9 cellular contexts compared by ENCODE assay signal in the genomic region with DNA sequence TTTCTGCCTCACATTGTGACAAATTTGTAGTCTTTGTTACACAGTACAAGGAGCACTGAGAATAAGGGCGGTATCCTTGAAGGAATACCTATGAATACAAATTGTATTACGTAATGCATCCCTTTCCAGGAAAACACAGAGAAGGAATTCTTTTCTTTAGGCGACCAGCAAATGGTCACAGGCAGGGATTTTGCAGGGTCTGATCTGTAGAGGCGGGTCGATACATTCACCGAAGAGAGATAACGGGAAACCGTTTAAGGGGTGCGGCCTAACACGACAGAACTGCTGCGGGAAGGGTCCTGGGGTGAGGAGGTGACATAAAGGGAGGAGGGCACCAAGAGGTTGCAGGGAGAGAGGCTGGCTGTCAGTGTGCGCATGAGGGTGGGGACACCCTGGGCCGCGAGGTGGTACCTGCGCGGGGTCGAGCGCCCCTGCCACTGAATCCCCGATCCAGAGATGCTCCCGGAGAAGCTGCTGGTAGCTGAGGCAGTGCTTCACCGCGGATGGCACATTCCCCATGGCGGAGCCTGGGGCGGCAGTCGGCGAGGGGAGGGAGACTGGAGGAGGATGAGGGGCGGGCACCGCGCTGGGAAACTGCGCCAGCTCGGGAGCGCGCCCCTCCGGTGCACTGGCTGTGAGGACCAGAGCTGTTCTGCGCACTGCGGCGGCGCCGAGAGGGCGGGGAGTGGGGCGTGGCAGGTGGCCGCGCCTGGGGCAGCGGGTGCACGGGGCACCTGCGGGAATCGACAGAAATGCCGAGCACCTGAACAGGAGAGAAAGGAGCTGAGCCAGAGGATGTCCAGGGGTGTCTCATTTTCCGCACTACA. TPM values are rescaled to one million over a fixed set of nuclear protein-coding genes. Genes with fewer than 3 reads are reported as not detected.
A peak's percentile ranks its signal among the peaks of the same experiment; 100 is the strongest.
DNase-seq lines count a peak whose midpoint lies in the region; ATAC-seq, FAIRE-seq and TF ChIP-seq lines count a peak whose summit lies in the region.
"Had no signal": no experiment of that assay in that cellular context is flagged by ENCODE, and none has a peak within 500 bp of the region (broad histone marks: within the 10 kb centered on the region; RNA-seq: fewer than 3 reads in every experiment).

HMGCLL1 (minus strand) TSS at position 656 of the 827 bp plus-strand sequence; CDS start at position 519, 137 bp downstream.

- intact Hi-C loops in kidney (cut with DNase I) (no loop called here), natural killer cell (cut with micrococcal nuclease) (no loop called here)

- H3K36me3 Mint-ChIP-seq in stimulated activated memory B cell treated with anti-CD40 and anti-IgM and Interleukin-4, amounts not matched to agents 10 μg/mL and 1 μg/mL and 100 μg/mL, for 72 hours = no peaks in the 10 kb centered on the region
- H3K36me3 Mint-ChIP-seq in natural killer cell = peaks cover 13% of the 10 kb centered on the region
- no peaks in the 10 kb centered on the region for H3K36me3 Mint-ChIP-seq in T-cell

- POLR2A ChIA-PET in T-cell (lab: Charles Lee) = interaction anchor here in 1 of 2 donors (0.6 kb wide), 1 partner anchor 180 kb away, joined by 3 read pairs; no protein-coding TSS in a partner anchor

- peak within 1 kb of the TSS in 1 of 2 donors; percentile 42 for H3K27ac ChIP-seq in kidney (ENCODE audit: low read depth in 2 of 2, low read length in 2 of 2)
- H3K27ac ChIP-seq: KMS-11 had no signal

- no peaks in the 10 kb centered on the region for H3K27me3 Mint-ChIP-seq in stimulated activated memory B cell treated with anti-CD40 and anti-IgM and Interleukin-4, amounts not matched to agents 10 μg/mL and 1 μg/mL and 100 μg/mL, for 72 hours
- H3K27me3 Mint-ChIP-seq in natural killer cell (ENCODE audit: low read depth in 2 of 2) (peaks cover 0 to 4% of the 10 kb centered on the region in 2 donors), T-cell (peaks cover 0 to 4% of the 10 kb centered on the region in 2 donors)

- ATAC-seq in stimulated activated memory B cell treated with anti-CD40 and anti-IgM and Interleukin-4, amounts not matched to agents 10 μg/mL and 1 μg/mL and 100 μg/mL, for 72 hours = peak; percentile 27
- ATAC-seq in GM21381 (IDR thresholded peaks at IDR 0.05; ENCODE audit: unreplicated experiment) (no peak), natural killer cell (no peak), T-cell (replicated peaks in 1 of 4) (no peak)

- H3K4me1 ChIP-seq in kidney (ENCODE audit: control insufficient read depth in 1 of 2, insufficient read depth in 1 of 2, low read depth in 1 of 2, low read length in 2 of 2) = no peaks in the 10 kb centered on the region

- H3K4me3 ChIP-seq in kidney (ENCODE audit: low read length in 2 of 2) = peak within 1 kb of the TSS; percentile 55 to 59

- H3K4me1 Mint-ChIP-seq in stimulated activated memory B cell treated with anti-CD40 and anti-IgM and Interleukin-4, amounts not matched to agents 10 μg/mL and 1 μg/mL and 100 μg/mL, for 72 hours = no peaks in the 10 kb centered on the region
- H3K4me1 Mint-ChIP-seq in natural killer cell = no peaks in the 10 kb centered on the region
- no peaks in the 10 kb centered on the region for H3K4me1 Mint-ChIP-seq in T-cell

- H3K4me3 Mint-ChIP-seq in stimulated activated memory B cell treated with anti-CD40 and anti-IgM and Interleukin-4, amounts not matched to agents 10 μg/mL and 1 μg/mL and 100 μg/mL, for 72 hours = no peak within 1 kb of the TSS
- H3K4me3 Mint-ChIP-seq in natural killer cell (no peak within 1 kb of the TSS), T-cell (no peak within 1 kb of the TSS)

- no peak for FAIRE-seq in kidney (lab: Jason Lieb, UNC)

- DNase-seq in NCI-H2081 (lab: John Stamatoyannopoulos, UW) (peak; percentile 81 to 88), NCI-H2081 treated with DMSO at 0.1 percent for 48 hours (lab: John Stamatoyannopoulos, UW) (no peak), cerebellum (ENCODE audit: low spot score) (peak; percentile 86), kidney (peak; percentile 70), natural killer cell (no peak), T-cell (no peak)

- peaks cover 17% of the 10 kb centered on the region for H3K9me3 Mint-ChIP-seq in stimulated activated memory B cell treated with anti-CD40 and anti-IgM and Interleukin-4, amounts not matched to agents 10 μg/mL and 1 μg/mL and 100 μg/mL, for 72 hours
- peaks cover 9 to 12% of the 10 kb centered on the region in 2 donors for H3K9me3 Mint-ChIP-seq in natural killer cell
- peaks cover 10 to 17% (median 12%) of the 10 kb centered on the region in 3 donors for H3K9me3 Mint-ChIP-seq in T-cell

- no peak within 1 kb of the TSS for H3K27ac Mint-ChIP-seq in stimulated activated memory B cell treated with anti-CD40 and anti-IgM and Interleukin-4, amounts not matched to agents 10 μg/mL and 1 μg/mL and 100 μg/mL, for 72 hours
- H3K27ac Mint-ChIP-seq in natural killer cell (no peak within 1 kb of the TSS), T-cell (no peak within 1 kb of the TSS)

- CTCF ChIA-PET in T-cell (lab: Charles Lee) = no interaction called here

- H3K36me3 ChIP-seq in kidney (ENCODE audit: control insufficient read depth in 1 of 2, insufficient read depth in 2 of 2, low read length in 2 of 2) = no peaks in the 10 kb centered on the region

- TF ChIP-seq CTCF in kidney (IDR thresholded peaks at IDR 0.05; ENCODE audit: borderline replicate concordance, extremely low read depth, insufficient read depth) (no peak), natural killer cell (IDR thresholded peaks at IDR 0.05) (no peak)

- peaks cover 0 to 2% of the 10 kb centered on the region in 2 donors for H3K9me3 ChIP-seq in kidney (ENCODE audit: control insufficient read depth in 1 of 2, low read length in 2 of 2)

- H3K9ac ChIP-seq in kidney (ENCODE audit: low read length in 2 of 2) = no peak within 1 kb of the TSS
- H3K9ac ChIP-seq: KMS-11 had no signal

RNA-seq across cellular contexts. Expression of gene HMGCLL1, which starts in this region (rescaled TPM):
- total RNA-seq in cerebellum = 35.2 TPM
- 0.94 TPM for total RNA-seq in kidney
- 2.0 TPM for polyA plus RNA-seq in kidney (ENCODE audit: insufficient read depth, low read depth, low replicate concordance)
- not detected for total RNA-seq in natural killer cell
- total RNA-seq in T-cell = not detected

Comparison
In these comparisons a context has a peak if more than half of its experiments do, and no peak if none do; other contexts are left out.
1. RNA of gene HMGCLL1 (total RNA-seq): 35.2 TPM in cerebellum (single experiment); 0.94 TPM in kidney (single experiment), not detected in natural killer cell and not detected in T-cell; every median in the first group is over 10 times any median in the second.
2. DNase-seq: peak in NCI-H2081 (2 of 2), cerebellum (single experiment) and kidney (single experiment); none in NCI-H2081 treated with DMSO at 0.1 percent for 48 hours (single experiment), natural killer cell (single experiment) and T-cell (0 of 34).